In the genomic region with DNA sequence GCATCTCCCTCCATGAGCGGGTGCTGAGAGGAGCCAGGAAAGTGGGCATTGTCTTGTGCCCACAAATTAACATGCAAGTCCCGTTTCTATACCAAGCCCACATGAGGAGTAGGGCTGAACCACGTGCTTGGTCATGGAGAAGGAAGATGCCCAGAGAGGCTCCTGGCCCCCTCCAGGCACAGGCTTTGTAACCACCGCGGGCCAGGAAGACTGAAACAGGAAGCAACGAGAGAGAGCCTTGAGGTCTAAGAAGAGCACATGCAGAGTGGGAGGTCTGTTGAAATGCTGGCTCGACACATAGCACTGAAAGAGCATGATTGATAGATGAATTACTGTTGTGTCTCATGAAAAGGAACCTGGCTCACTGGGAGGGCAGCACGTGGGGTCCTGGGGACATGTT, we compare ENCODE assay signal across 20 cellular contexts. TPM values are rescaled to one million over a fixed set of nuclear protein-coding genes. Genes with fewer than 3 reads are reported as not detected.
DNase-seq lines count a peak whose midpoint lies in the region; FAIRE-seq and TF ChIP-seq lines count a peak whose summit lies in the region.
"Had no signal": no experiment of that assay in that cellular context is flagged by ENCODE, and none has a peak within 500 bp of the region (broad histone marks: within the 10 kb centered on the region; RNA-seq: fewer than 3 reads in every experiment).

No MANE protein-coding gene starts in this region.

- no peaks in the 10 kb centered on the region for H3K27me3 ChIP-seq in HL-60 (ENCODE audit: insufficient read depth, poor library complexity, severe bottlenecking)
- H3K27me3 ChIP-seq in vagina = no peaks in the 10 kb centered on the region
- H3K27me3 ChIP-seq in brain microvascular endothelial cell (replicated peaks) = peaks cover 23% of the 10 kb centered on the region
- H3K27me3 ChIP-seq: thyroid gland had no signal

- H3K4me3 Mint-ChIP-seq in Calu3 (ENCODE audit: low read depth, unreplicated experiment) = no peak overlapping the region
- H3K4me3 Mint-ChIP-seq: activated naive CD4-positive, alpha-beta T cell treated with anti-CD3 and anti-CD28 coated beads, Interleukin-2, amount 50 U/mL, for 24 hours; natural killer cell treated with Interleukin-12 subunit alpha and Interleukin-12 subunit beta and Interleukin-15 and Interleukin-18, amount 100 ng/mL, for 72 hours had no signal

- DNase-seq in AML-193 (lab: John Stamatoyannopoulos, UW) = peak; percentile 2 to 26
- DNase-seq in HL-60 (ENCODE audit: low read depth in 1 of 2, low spot score in 1 of 2) = peak; percentile 47 to 73
- peak; percentile 48 for DNase-seq in OCI-LY7 (ENCODE audit: low spot score)
- DNase-seq in globus pallidus (ENCODE audit: low spot score) = peak; percentile 28
- no peak for DNase-seq in vagina (ENCODE audit: extremely low spot score in 2 of 2)
- no peak for DNase-seq in D721Med (ENCODE audit: insufficient read length, low spot score)
- no peak for DNase-seq in Calu3
- DNase-seq in brain microvascular endothelial cell = no peak
- DNase-seq: activated CD4-positive, CD25-positive, alpha-beta regulatory T cell; activated CD8-positive, alpha-beta memory T cell treated with anti-CD3 and anti-CD28 coated beads, Interleukin-2, amount 50 U/mL, for 4 hours; effector memory CD4-positive, alpha-beta T cell; NCI-H1105; PC-3; SW 1271; thyroid gland had no signal

- H3K36me3 ChIP-seq in OCI-LY7 (ENCODE audit: insufficient read depth, low read length) (no peaks in the 10 kb centered on the region), vagina (no peaks in the 10 kb centered on the region), brain microvascular endothelial cell (replicated peaks) (no peaks in the 10 kb centered on the region)
- H3K36me3 ChIP-seq: cardiac muscle cell, thyroid gland had no signal

- H3K36me3 Mint-ChIP-seq in Calu3 (ENCODE audit: insufficient read depth, unreplicated experiment) = no peaks in the 10 kb centered on the region
- H3K36me3 Mint-ChIP-seq: activated naive CD4-positive, alpha-beta T cell treated with anti-CD3 and anti-CD28 coated beads, Interleukin-2, amount 50 U/mL, for 24 hours; natural killer cell treated with Interleukin-12 subunit alpha and Interleukin-12 subunit beta and Interleukin-15 and Interleukin-18, amount 100 ng/mL, for 72 hours had no signal

- intact Hi-C loops in OCI-LY7 (cut with micrococcal nuclease; ENCODE audit: unreplicated experiment) (no loop called here), vagina (cut with DNase I) (no loop called here), Calu3 (cut with micrococcal nuclease; ENCODE audit: unreplicated experiment) (no loop called here)

- no peaks in the 10 kb centered on the region for H3K4me1 Mint-ChIP-seq in Calu3 (ENCODE audit: low read depth, unreplicated experiment)
- H3K4me1 Mint-ChIP-seq: activated naive CD4-positive, alpha-beta T cell treated with anti-CD3 and anti-CD28 coated beads, Interleukin-2, amount 50 U/mL, for 24 hours had no signal

- no peaks in the 10 kb centered on the region for H3K9me2 ChIP-seq in OCI-LY7 (ENCODE audit: insufficient read depth, low read length)

- H3K27me3 Mint-ChIP-seq in Calu3 (ENCODE audit: unreplicated experiment) = peaks cover 53% of the 10 kb centered on the region
- H3K27me3 Mint-ChIP-seq: activated naive CD4-positive, alpha-beta T cell treated with anti-CD3 and anti-CD28 coated beads, Interleukin-2, amount 50 U/mL, for 24 hours had no signal

- no peaks in the 10 kb centered on the region for H4K20me1 ChIP-seq in OCI-LY7 (ENCODE audit: insufficient read depth, low read length)

- H3K27ac ChIP-seq in HL-60 (replicated peaks) = no peak overlapping the region
- H3K27ac ChIP-seq in OCI-LY7 (ENCODE audit: low read depth, low read length, poor library complexity, severe bottlenecking) = no peak overlapping the region
- no peak overlapping the region for H3K27ac ChIP-seq in vagina
- no peak overlapping the region for H3K27ac ChIP-seq in brain microvascular endothelial cell
- H3K27ac ChIP-seq: A549, cardiac muscle cell, thyroid gland had no signal

- H3K4me3 ChIP-seq in HL-60 (replicated peaks; ENCODE audit: insufficient read depth, low read length) (no peak overlapping the region), OCI-LY7 (ENCODE audit: low read depth, low read length, poor library complexity, severe bottlenecking) (no peak overlapping the region), vagina (no peak overlapping the region), brain microvascular endothelial cell (ENCODE audit: low read depth, low read length) (no peak overlapping the region)
- H3K4me3 ChIP-seq: A549, cardiac muscle cell, thyroid gland had no signal

- no peaks in the 10 kb centered on the region for H3K9me3 ChIP-seq in OCI-LY7 (ENCODE audit: low read length)
- no peaks in the 10 kb centered on the region for H3K9me3 ChIP-seq in vagina
- H3K9me3 ChIP-seq: A549, thyroid gland had no signal

- no peak for TF ChIP-seq POLR2A in vagina (IDR thresholded peaks at IDR 0.05)

- H3K4me2 ChIP-seq in OCI-LY7 (ENCODE audit: low read length) = 0 out of 2 replicates have a peak overlapping the region, but pooled peaks have one; percentile 2
- H3K4me2 ChIP-seq: A549 had no signal

- no peak overlapping the region for H3K27ac Mint-ChIP-seq in Calu3 (ENCODE audit: unreplicated experiment)
- H3K27ac Mint-ChIP-seq: activated naive CD4-positive, alpha-beta T cell treated with anti-CD3 and anti-CD28 coated beads, Interleukin-2, amount 50 U/mL, for 24 hours had no signal

- no peaks in the 10 kb centered on the region for H3K9me3 Mint-ChIP-seq in Calu3 (ENCODE audit: low read depth, unreplicated experiment)
- H3K9me3 Mint-ChIP-seq: activated naive CD4-positive, alpha-beta T cell treated with anti-CD3 and anti-CD28 coated beads, Interleukin-2, amount 50 U/mL, for 24 hours; natural killer cell treated with Interleukin-12 subunit alpha and Interleukin-12 subunit beta and Interleukin-15 and Interleukin-18, amount 100 ng/mL, for 72 hours had no signal

- BruUV-seq in OCI-LY7 (replicated peaks; lab: Mats Ljungman, UMichigan) (no TSS peak), Calu3 (replicated peaks; lab: Mats Ljungman, UMichigan) (no TSS peak)

- no peak for TF ChIP-seq CTCF in HL-60 (IDR thresholded peaks at IDR 0.05; ENCODE audit: insufficient read depth, low read length)
- no peak for TF ChIP-seq CTCF in OCI-LY7 (conservative IDR thresholded peaks at IDR 0.05; ENCODE audit: low read length)
- TF ChIP-seq CTCF in vagina (IDR thresholded peaks at IDR 0.05) = no peak
- no peak for TF ChIP-seq CTCF in D721Med (IDR thresholded peaks at IDR 0.05; ENCODE audit: insufficient read depth, missing control alignments)
- no peak for TF ChIP-seq CTCF in Calu3 (IDR thresholded peaks at IDR 0.05; ENCODE audit: unreplicated experiment)
- no peak for TF ChIP-seq CTCF in brain microvascular endothelial cell (IDR thresholded peaks at IDR 0.05; ENCODE audit: low read depth, low read length, missing control alignments)

- H3K79me2 ChIP-seq in OCI-LY7 (ENCODE audit: insufficient read depth, low read depth, low read length) = no peaks in the 10 kb centered on the region

- FAIRE-seq in D721Med (lab: Jason Lieb, UNC) = no peak
- FAIRE-seq: A549 had no signal

- in situ Hi-C loops in brain microvascular endothelial cell (cut with HindIII; ENCODE audit: low pct_ligation_motif_present, low sequenced_read_pairs) = no loop called here

- POLR2A ChIA-PET in OCI-LY7 (lab: Charles Lee) = no interaction called here

- CTCF ChIA-PET in OCI-LY7 (lab: Charles Lee; ENCODE audit: unreplicated experiment) (no interaction called here), Calu3 (lab: Charles Lee) (no interaction called here)

- peak overlapping the region; percentile 69 for H2AFZ ChIP-seq in OCI-LY7 (ENCODE audit: low read length)

- H3K4me1 ChIP-seq in OCI-LY7 (ENCODE audit: insufficient read depth, low read length, poor library complexity, severe bottlenecking) (peaks cover 12% of the 10 kb centered on the region), vagina (no peaks in the 10 kb centered on the region)
- H3K4me1 ChIP-seq: A549, thyroid gland had no signal

RNA-seq across cellular contexts. Expression of gene VWA3B, which starts 36.3 kb away (rescaled TPM):
- not detected in 2 replicates for total RNA-seq in OCI-LY7 (2014; rRNA removed; shearing (Covaris generic))
- total RNA-seq in OCI-LY7 (2022) (not detected in 2 replicates), vagina (not detected), Calu3 (2022) (not detected in 2 replicates)
- total RNA-seq: liver; natural killer cell treated with Interleukin-12 subunit alpha and Interleukin-12 subunit beta and Interleukin-15 and Interleukin-18, amount 100 ng/mL, for 72 hours; PC-3 had no signal

Comparison
In these comparisons a context has a peak if more than half of its experiments do, and no peak if none do; other contexts are left out.
1. DNase-seq: peak in AML-193 (2 of 2), HL-60 (2 of 2), OCI-LY7 (single experiment) and globus pallidus (single experiment); none in vagina (0 of 2), D721Med (single experiment), Calu3 (single experiment) and brain microvascular endothelial cell (single experiment).